ENCODE assay signal across 14 cellular contexts in the genomic region with DNA sequence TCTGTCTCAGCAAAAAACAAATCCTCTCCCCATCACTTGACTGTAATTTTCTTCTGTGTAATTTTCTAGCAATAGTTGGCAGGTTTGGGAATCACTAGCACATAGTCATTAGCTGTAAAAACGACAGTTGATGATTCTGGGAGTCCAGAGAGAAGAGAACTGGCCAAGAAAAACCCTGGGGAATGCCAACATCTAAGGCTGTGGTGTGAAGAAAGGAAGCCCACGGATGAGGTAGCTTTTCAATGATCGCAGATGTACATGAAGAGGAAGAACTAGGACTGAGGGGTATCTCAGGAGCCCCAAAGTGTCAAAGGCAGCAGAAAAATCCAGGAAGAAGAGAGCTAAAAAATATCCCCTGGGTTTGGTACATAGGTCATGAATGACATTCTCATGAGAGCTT.
"Had no signal": no experiment of that assay in that cellular context is flagged by ENCODE, and none has a peak within 500 bp of the region (broad histone marks: within the 10 kb centered on the region; RNA-seq: fewer than 3 reads in every experiment).

No MANE protein-coding gene starts in this region.

- H3K9me3 ChIP-seq: adrenal gland, upper lobe of right lung had no signal

- H3K4me3 Mint-ChIP-seq: activated CD8-positive, alpha-beta T cell treated with anti-CD3 and anti-CD28 coated beads for 36 hours; activated T-cell treated with anti-CD3 and anti-CD28 coated beads, Interleukin-2, amount 50 U/mL, for 72 hours; dendritic cell treated with granulocyte-macrophage colony-stimulating factor and Interleukin-4, amounts not matched to agents 40 ng/mL and 50 ng/mL, for 4 days; effector memory CD8-positive, alpha-beta T cell had no signal

- H3K4me2 ChIP-seq: hepatocyte had no signal

- ATAC-seq: activated CD8-positive, alpha-beta T cell treated with anti-CD3 and anti-CD28 coated beads for 36 hours; activated T-cell treated with anti-CD3 and anti-CD28 coated beads, Interleukin-2, amount 50 U/mL, for 72 hours; effector memory CD8-positive, alpha-beta T cell; upper lobe of right lung had no signal

- H3K27ac ChIP-seq: adrenal gland, hepatocyte, upper lobe of right lung had no signal

- DNase-seq: activated CD4-positive, CD25-positive, alpha-beta regulatory T cell; activated CD8-positive, alpha-beta memory T cell treated with anti-CD3 and anti-CD28 coated beads, Interleukin-2, amount 50 U/mL, for 4 hours; activated CD8-positive, alpha-beta T cell treated with anti-CD3 and anti-CD28 coated beads for 36 hours; activated naive CD4-positive, alpha-beta T cell treated with Interleukin-2 at 50 U/mL for 16 hours; activated T-cell treated with anti-CD3 and anti-CD28 coated beads, Interleukin-2, amount 50 U/mL, for 72 hours; adrenal gland; cerebellar nuclear complex; effector memory CD8-positive, alpha-beta T cell; stimulated activated CD4-positive, alpha-beta T cell treated with anti-CD3 and anti-CD28 coated beads, Interleukin-12 subunit alpha, Interleukin-12 subunit beta, amount 100 ng/mL, for 4 hours; stimulated activated naive CD4-positive, alpha-beta T cell treated with Interleukin-2 at 50 U/mL for 16 hours; T-helper 2 cell; upper lobe of right lung had no signal

- H3K36me3 ChIP-seq: adrenal gland, upper lobe of right lung had no signal

- H3K9me3 Mint-ChIP-seq: activated CD8-positive, alpha-beta T cell treated with anti-CD3 and anti-CD28 coated beads for 36 hours; activated T-cell treated with anti-CD3 and anti-CD28 coated beads, Interleukin-2, amount 50 U/mL, for 72 hours; dendritic cell treated with granulocyte-macrophage colony-stimulating factor and Interleukin-4, amounts not matched to agents 40 ng/mL and 50 ng/mL, for 4 days; effector memory CD8-positive, alpha-beta T cell had no signal

- H3K27ac Mint-ChIP-seq: activated CD8-positive, alpha-beta T cell treated with anti-CD3 and anti-CD28 coated beads for 36 hours; activated T-cell treated with anti-CD3 and anti-CD28 coated beads, Interleukin-2, amount 50 U/mL, for 72 hours; dendritic cell treated with granulocyte-macrophage colony-stimulating factor and Interleukin-4, amounts not matched to agents 40 ng/mL and 50 ng/mL, for 4 days; effector memory CD8-positive, alpha-beta T cell had no signal

- H3K79me2 ChIP-seq: hepatocyte had no signal

- H3K4me1 ChIP-seq: adrenal gland, upper lobe of right lung had no signal

- H2AFZ ChIP-seq: hepatocyte had no signal

- H3K4me3 ChIP-seq: adrenal gland, hepatocyte, upper lobe of right lung had no signal
